ENCODE assay signal across 22 cellular contexts in the genomic region with DNA sequence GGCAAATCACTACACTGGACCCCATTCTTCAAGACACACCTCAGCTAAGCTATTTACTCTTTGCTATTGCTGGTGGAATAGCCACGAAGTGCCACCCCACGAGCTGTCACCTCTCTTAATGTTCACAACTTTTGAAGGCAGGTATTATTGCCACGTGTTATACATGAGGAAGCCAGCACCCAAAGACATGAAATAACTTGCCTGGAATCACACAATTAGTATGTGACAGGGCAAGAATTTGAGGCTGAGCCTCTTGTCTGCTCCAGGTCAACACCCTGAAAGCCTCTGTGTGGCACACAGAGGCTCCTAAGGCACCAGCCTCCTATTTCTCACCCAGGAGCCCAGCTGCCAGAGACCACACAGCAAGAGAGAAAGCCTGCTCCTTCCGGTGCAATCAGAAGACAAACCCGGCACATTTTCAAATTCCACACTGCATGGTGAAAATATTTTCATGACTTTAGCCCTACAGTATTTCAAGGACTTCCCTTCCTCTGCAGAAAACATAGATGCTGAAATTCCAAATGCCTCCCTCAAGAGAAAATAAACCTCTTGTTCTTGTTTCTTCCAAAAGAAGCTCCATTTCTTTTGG.
A peak's percentile ranks its signal among the peaks of the same experiment; 100 is the strongest.
DNase-seq lines count a peak whose midpoint lies in the region; ATAC-seq, FAIRE-seq and TF ChIP-seq lines count a peak whose summit lies in the region.
"Had no signal": no experiment of that assay in that cellular context is flagged by ENCODE, and none has a peak within 500 bp of the region (broad histone marks: within the 10 kb centered on the region; RNA-seq: fewer than 3 reads in every experiment).

No MANE protein-coding gene starts in this region.

- no peak overlapping the region for H2AFZ ChIP-seq in astrocyte (ENCODE audit: low read depth, low read length)
- no peak overlapping the region for H2AFZ ChIP-seq in smooth muscle cell (ENCODE audit: low read depth)

- H3K79me2 ChIP-seq in astrocyte (ENCODE audit: insufficient read depth, low read length) (no peaks in the 10 kb centered on the region), smooth muscle cell (ENCODE audit: low read depth) (no peaks in the 10 kb centered on the region)

- no peaks in the 10 kb centered on the region for H3K4me1 ChIP-seq in astrocyte (ENCODE audit: insufficient read depth, low read length)
- peaks cover 3 to 58% (median 28%) of the 10 kb centered on the region in 3 donors for H3K4me1 ChIP-seq in gastroesophageal sphincter
- no peaks in the 10 kb centered on the region for H3K4me1 ChIP-seq in smooth muscle cell (ENCODE audit: low read depth)
- H3K4me1 ChIP-seq in kidney (ENCODE audit: control insufficient read depth in 1 of 2, insufficient read depth in 1 of 2, low read depth in 1 of 2, low read length in 2 of 2) = peaks cover 0 to 3% of the 10 kb centered on the region in 2 donors
- H3K4me1 ChIP-seq: BLaER1 treated with 17β-estradiol and CSF1 and Interleukin-3, amounts not matched to agents 10 nM and 100 nM had no signal

- intact Hi-C loops in kidney (cut with DNase I) = no loop called here

- no peak for TF ChIP-seq EP300 in gastroesophageal sphincter (IDR thresholded peaks at IDR 0.05)

- H3K4me2 ChIP-seq in astrocyte (ENCODE audit: low read length) (no peak overlapping the region), smooth muscle cell (peak overlapping the region; percentile 18)
- H3K4me2 ChIP-seq: BLaER1 treated with 17β-estradiol and CSF1 and Interleukin-3, amounts not matched to agents 10 nM and 100 nM had no signal

- H3F3A ChIP-seq in smooth muscle cell (ENCODE audit: low read depth) = no peaks in the 10 kb centered on the region

- ATAC-seq in gastroesophageal sphincter (no peak), GM21786 (IDR thresholded peaks at IDR 0.05; ENCODE audit: unreplicated experiment) (no peak)
- ATAC-seq: left ventricle myocardium superior; naive thymus-derived CD4-positive, alpha-beta T cell; PC-3 had no signal

- TF ChIP-seq POLR2A in gastroesophageal sphincter (IDR thresholded peaks at IDR 0.05) = no peak

- no peaks in the 10 kb centered on the region for H4K20me1 ChIP-seq in astrocyte (ENCODE audit: insufficient read depth, low read length)
- no peaks in the 10 kb centered on the region for H4K20me1 ChIP-seq in smooth muscle cell (ENCODE audit: low read depth)
- H4K20me1 ChIP-seq: BLaER1 treated with 17β-estradiol and CSF1 and Interleukin-3, amounts not matched to agents 10 nM and 100 nM had no signal

- H3K9ac ChIP-seq in astrocyte (ENCODE audit: low read length) (no peak overlapping the region), smooth muscle cell (ENCODE audit: low read depth) (no peak overlapping the region), kidney (ENCODE audit: low read length in 2 of 2) (no peak overlapping the region)
- H3K9ac ChIP-seq: BLaER1 treated with 17β-estradiol and CSF1 and Interleukin-3, amounts not matched to agents 10 nM and 100 nM had no signal

- DNase-seq in HFFc6 (peak; percentile 25), astrocyte (ENCODE audit: low read depth) (peak; percentile 53), smooth muscle cell (lab: John Stamatoyannopoulos, UW; ENCODE audit: unreplicated experiment) (no peak), occipital lobe (lab: John Stamatoyannopoulos, UW) (no peak), kidney (no peak)
- no peak for DNase-seq in activated CD4-positive, alpha-beta T cell treated with anti-CD3 and anti-CD28 coated beads for 1 hour
- DNase-seq: activated CD4-positive, alpha-beta T cell treated with anti-CD3 and anti-CD28 coated beads, Interleukin-2, amount 10 ng/mL, durations not matched to agents 7 days and 5 days; activated naive CD4-positive, alpha-beta T cell treated with Interleukin-2 at 50 U/mL for 16 hours; left ventricle myocardium superior; MG63; naive thymus-derived CD4-positive, alpha-beta T cell; NCI-H2029 treated with DMSO at 0.1 percent for 48 hours; NCI-H524; PC-3 had no signal

- H3K36me3 Mint-ChIP-seq in HFFc6 (ENCODE audit: low read depth) (peaks cover 5% of the 10 kb centered on the region; the same call in 1 of the 2 replicates), astrocyte (ENCODE audit: low read depth, unreplicated experiment) (no peaks in the 10 kb centered on the region)
- H3K36me3 Mint-ChIP-seq: brain; naive thymus-derived CD4-positive, alpha-beta T cell had no signal

- H3K4me3 Mint-ChIP-seq in HFFc6 (no peak overlapping the region), astrocyte (ENCODE audit: unreplicated experiment) (no peak overlapping the region)
- H3K4me3 Mint-ChIP-seq: activated CD4-positive, alpha-beta T cell treated with anti-CD3 and anti-CD28 coated beads, Interleukin-2, amount 10 ng/mL, durations not matched to agents 7 days and 5 days; brain; naive thymus-derived CD4-positive, alpha-beta T cell had no signal

- TF ChIP-seq CTCF in HFFc6 (IDR thresholded peaks at IDR 0.05) = no peak
- TF ChIP-seq CTCF in astrocyte (IDR thresholded peaks at IDR 0.05; ENCODE audit: insufficient read depth, low read depth, low read length) = no peak
- TF ChIP-seq CTCF in gastroesophageal sphincter (IDR thresholded peaks at IDR 0.05) = no peak
- no peak for TF ChIP-seq CTCF in smooth muscle cell (IDR thresholded peaks at IDR 0.05; ENCODE audit: borderline replicate concordance, insufficient read depth, poor library complexity, severe bottlenecking)
- no peak for TF ChIP-seq CTCF in kidney (IDR thresholded peaks at IDR 0.05; ENCODE audit: borderline replicate concordance, extremely low read depth, insufficient read depth)

- 0 to 88% methylated on average over 1 to 3 of the region's 5 CpGs for WGBS in gastroesophageal sphincter (ENCODE audit: low coverage in 1 of 2), 2 donors
- 52% methylated on average over 5 of the region's 5 CpGs for WGBS in smooth muscle cell (ENCODE audit: low lambda C conversion rate)

- H3K36me3 ChIP-seq in astrocyte (ENCODE audit: insufficient read depth, low read length) (no peaks in the 10 kb centered on the region), gastroesophageal sphincter (no peaks in the 10 kb centered on the region), smooth muscle cell (ENCODE audit: low read depth) (no peaks in the 10 kb centered on the region), kidney (ENCODE audit: control insufficient read depth in 1 of 2, insufficient read depth in 2 of 2, low read length in 2 of 2) (no peaks in the 10 kb centered on the region)
- H3K36me3 ChIP-seq: BLaER1 treated with 17β-estradiol and CSF1 and Interleukin-3, amounts not matched to agents 10 nM and 100 nM; MG63; right atrium auricular region; thoracic aorta had no signal

- H3K27me3 ChIP-seq in astrocyte (ENCODE audit: insufficient read depth, low read length) = no peaks in the 10 kb centered on the region
- H3K27me3 ChIP-seq in gastroesophageal sphincter = no peaks in the 10 kb centered on the region
- H3K27me3 ChIP-seq in smooth muscle cell (ENCODE audit: low read depth) = no peaks in the 10 kb centered on the region
- H3K27me3 ChIP-seq: BLaER1 treated with 17β-estradiol and CSF1 and Interleukin-3, amounts not matched to agents 10 nM and 100 nM; MG63; right atrium auricular region had no signal

- H3K27ac Mint-ChIP-seq in HFFc6 (peak overlapping the region; percentile 61), astrocyte (ENCODE audit: unreplicated experiment) (peak overlapping the region; percentile 76)
- H3K27ac Mint-ChIP-seq: activated CD4-positive, alpha-beta T cell treated with anti-CD3 and anti-CD28 coated beads, Interleukin-2, amount 10 ng/mL, durations not matched to agents 7 days and 5 days; naive thymus-derived CD4-positive, alpha-beta T cell had no signal

- H3K9me3 Mint-ChIP-seq in HFFc6 = no peaks in the 10 kb centered on the region
- H3K9me3 Mint-ChIP-seq in astrocyte (ENCODE audit: unreplicated experiment) = peaks cover 3% of the 10 kb centered on the region
- H3K9me3 Mint-ChIP-seq: activated CD4-positive, alpha-beta T cell treated with anti-CD3 and anti-CD28 coated beads, Interleukin-2, amount 10 ng/mL, durations not matched to agents 7 days and 5 days; brain had no signal

- no peak overlapping the region for H3K27ac ChIP-seq in astrocyte (ENCODE audit: low read depth, low read length)
- H3K27ac ChIP-seq in gastroesophageal sphincter = peak overlapping the region in 3 of 4 donors; percentile 38 to 44 (median 44)
- no peak overlapping the region for H3K27ac ChIP-seq in smooth muscle cell (ENCODE audit: low read depth)
- no peak overlapping the region for H3K27ac ChIP-seq in kidney (ENCODE audit: low read depth in 2 of 2, low read length in 2 of 2)
- H3K27ac ChIP-seq: BLaER1 treated with 17β-estradiol and CSF1 and Interleukin-3, amounts not matched to agents 10 nM and 100 nM; SK-N-MC; thoracic aorta had no signal

- peaks cover 42% of the 10 kb centered on the region for H3K4me1 Mint-ChIP-seq in HFFc6 (ENCODE audit: low read depth)
- peaks cover 30% of the 10 kb centered on the region for H3K4me1 Mint-ChIP-seq in astrocyte (ENCODE audit: low read depth, unreplicated experiment)

- FAIRE-seq in astrocyte (lab: Jason Lieb, UNC) (peak; percentile 73), kidney (lab: Jason Lieb, UNC) (no peak)
- FAIRE-seq: H54 had no signal

- H3K9me3 ChIP-seq in astrocyte (ENCODE audit: insufficient read depth, low read depth, low read length) (no peaks in the 10 kb centered on the region), gastroesophageal sphincter (no peaks in the 10 kb centered on the region), smooth muscle cell (replicated peaks; ENCODE audit: low read depth) (no peaks in the 10 kb centered on the region), kidney (ENCODE audit: control insufficient read depth in 1 of 2, low read length in 2 of 2) (no peaks in the 10 kb centered on the region)
- H3K9me3 ChIP-seq: BLaER1 treated with 17β-estradiol and CSF1 and Interleukin-3, amounts not matched to agents 10 nM and 100 nM; MG63; right atrium auricular region; thoracic aorta had no signal

- H3K27me3 Mint-ChIP-seq in HFFc6 (ENCODE audit: insufficient read depth) (no peaks in the 10 kb centered on the region), astrocyte (ENCODE audit: low read depth, unreplicated experiment) (peaks cover 7% of the 10 kb centered on the region)

- no peak overlapping the region for H3K4me3 ChIP-seq in astrocyte (ENCODE audit: insufficient read depth, low read depth, low read length)
- H3K4me3 ChIP-seq in gastroesophageal sphincter = no peak overlapping the region
- no peak overlapping the region for H3K4me3 ChIP-seq in smooth muscle cell
- no peak overlapping the region for H3K4me3 ChIP-seq in kidney (ENCODE audit: low read length in 2 of 2)
- H3K4me3 ChIP-seq: BLaER1 treated with 17β-estradiol and CSF1 and Interleukin-3, amounts not matched to agents 10 nM and 100 nM; MG63; right atrium auricular region; SK-N-MC; thoracic aorta had no signal

Comparison
In these comparisons a context has a peak if more than half of its experiments do, and no peak if none do; other contexts are left out.
1. DNase-seq: peak in HFFc6 (single experiment) and astrocyte (single experiment); none in smooth muscle cell (single experiment), occipital lobe (single experiment), activated CD4-positive, alpha-beta T cell treated with anti-CD3 and anti-CD28 coated beads for 1 hour (single experiment) and kidney (single experiment).
2. H3K27ac ChIP-seq: peak in gastroesophageal sphincter (3 of 4); none in astrocyte (single experiment), smooth muscle cell (single experiment) and kidney (0 of 2).